In the genomic region with DNA sequence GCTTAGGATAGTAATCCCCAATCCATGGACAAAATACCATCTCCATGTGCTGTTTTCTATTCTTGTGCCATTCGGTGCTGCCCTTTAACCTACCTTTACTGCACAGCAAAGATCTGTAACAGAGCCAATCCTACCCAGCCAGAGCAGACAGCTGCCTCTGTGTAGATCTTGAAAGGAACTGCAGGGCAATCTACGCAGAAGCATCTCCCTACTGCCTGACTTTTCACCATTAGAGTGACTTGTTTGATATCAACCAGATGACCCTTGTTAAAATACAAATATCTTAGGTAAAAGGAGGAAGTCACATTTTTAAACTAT, we compare ENCODE assay signal across 30 cellular contexts. TPM values are rescaled to one million over a fixed set of nuclear protein-coding genes. Genes with fewer than 3 reads are reported as not detected.
DNase-seq lines count a peak whose midpoint lies in the region; ATAC-seq and TF ChIP-seq lines count a peak whose summit lies in the region.
"Had no signal": no experiment of that assay in that cellular context is flagged by ENCODE, and none has a peak within 500 bp of the region (broad histone marks: within the 10 kb centered on the region; RNA-seq: fewer than 3 reads in every experiment).

No MANE protein-coding gene starts in this region.

- DNase-seq in Right ventricle myocardium superior: no peak
- DNase-seq in right atrium auricular region (ENCODE audit: low spot score): no peak
- no peak for DNase-seq in left ventricle myocardium inferior
- DNase-seq in psoas muscle: no peak
- DNase-seq in activated CD4-positive, CD25-positive, alpha-beta regulatory T cell (lab: John Stamatoyannopoulos, UW): no peak
- DNase-seq in UCSD-AML1 (lab: John Stamatoyannopoulos, UW; ENCODE audit: unreplicated experiment): no peak
- DNase-seq: activated CD4-positive, alpha-beta T cell treated with anti-CD3 and anti-CD28 coated beads for 4 hours; activated T-cell treated with anti-CD3 and anti-CD28 coated beads for 4 hours; amniotic stem cell; cerebellar nuclear complex; DMS79 treated with DMSO at 0.1 percent for 48 hours; dorsolateral prefrontal cortex; esophagus squamous epithelium; foreskin keratinocyte; GDM1; H7; MG63; NCI-H1105; NCI-H187 treated with DMSO at 0.1 percent for 48 hours; NCI-H2171; NCI-H510A; NK-92 treated with Interleukin-12 subunit alpha and Interleukin-12 subunit beta, amount 100 ng/mL, for 24 hours; posterior cingulate gyrus; SHP77; stimulated activated naive B cell treated with anti-CD40 and anti-IgM and Interleukin-4, amounts not matched to agents 10 μg/mL and 1 μg/mL and 100 μg/mL, for 72 hours; upper lobe of right lung had no signal

- no peak overlapping the region for H3K4me3 ChIP-seq in right atrium auricular region
- H3K4me3 ChIP-seq in left ventricle myocardium inferior: no peak overlapping the region
- no peak overlapping the region for H3K4me3 ChIP-seq in psoas muscle
- H3K4me3 ChIP-seq: dorsolateral prefrontal cortex, esophagus squamous epithelium, MG63, suprapubic skin, upper lobe of right lung had no signal

- H3K36me3 ChIP-seq in right atrium auricular region: no peaks in the 10 kb centered on the region
- no peaks in the 10 kb centered on the region for H3K36me3 ChIP-seq in left ventricle myocardium inferior
- H3K36me3 ChIP-seq in psoas muscle (ENCODE audit: insufficient read depth in 1 of 2, low read depth in 1 of 2): no peaks in the 10 kb centered on the region
- H3K36me3 ChIP-seq: esophagus squamous epithelium, MG63, suprapubic skin, upper lobe of right lung had no signal

- no peaks in the 10 kb centered on the region for H3K27me3 ChIP-seq in right atrium auricular region
- no peaks in the 10 kb centered on the region for H3K27me3 ChIP-seq in left ventricle myocardium inferior (ENCODE audit: low read depth)
- H3K27me3 ChIP-seq in psoas muscle (ENCODE audit: insufficient read depth in 3 of 3, low read length in 2 of 3): no peaks in the 10 kb centered on the region
- H3K27me3 ChIP-seq: dorsolateral prefrontal cortex, esophagus squamous epithelium, MG63, suprapubic skin, upper lobe of right lung had no signal

- WGBS in psoas muscle, 3 donors: 25 to 43% (median 33%) methylated on average over 2 of the region's 2 CpGs

- intact Hi-C loops in Right ventricle myocardium superior (cut with DNase I) (no loop called here), left ventricle myocardium inferior (cut with micrococcal nuclease) (loop anchor here (10.0 kb wide), 1 partner anchor 110 kb away; no protein-coding TSS in a partner anchor), psoas muscle (cut with DNase I) (no loop called here)

- no peaks in the 10 kb centered on the region for H3K9me3 ChIP-seq in right atrium auricular region
- no peaks in the 10 kb centered on the region for H3K9me3 ChIP-seq in left ventricle myocardium inferior (replicated peaks)
- H3K9me3 ChIP-seq in psoas muscle: no peaks in the 10 kb centered on the region
- H3K9me3 ChIP-seq: esophagus squamous epithelium, MG63, suprapubic skin, upper lobe of right lung had no signal

- peak; percentile 77 for ATAC-seq in Right ventricle myocardium superior (ENCODE audit: poor library complexity)
- ATAC-seq in psoas muscle: peak; percentile 69 to 86 (median 80)
- no peak for ATAC-seq in HG02759 (IDR thresholded peaks at IDR 0.05; ENCODE audit: unreplicated experiment)
- no peak for ATAC-seq in GM19328 (IDR thresholded peaks at IDR 0.05; ENCODE audit: unreplicated experiment)
- ATAC-seq: foreskin keratinocyte; stimulated activated naive B cell treated with anti-CD40 and anti-IgM and Interleukin-4, amounts not matched to agents 10 μg/mL and 1 μg/mL and 100 μg/mL, for 72 hours; upper lobe of right lung had no signal

- TF ChIP-seq CTCF in right atrium auricular region (IDR thresholded peaks at IDR 0.05): no peak
- no peak for TF ChIP-seq CTCF in left ventricle myocardium inferior (IDR thresholded peaks at IDR 0.05; ENCODE audit: borderline replicate concordance)
- TF ChIP-seq CTCF in psoas muscle (IDR thresholded peaks at IDR 0.05): no peak

- H3K4me1 ChIP-seq in right atrium auricular region: no peaks in the 10 kb centered on the region
- peaks cover 22% of the 10 kb centered on the region for H3K4me1 ChIP-seq in left ventricle myocardium inferior
- H3K4me1 ChIP-seq in psoas muscle: peaks cover 37% of the 10 kb centered on the region
- H3K4me1 ChIP-seq: esophagus squamous epithelium, foreskin keratinocyte, suprapubic skin, upper lobe of right lung had no signal

- H3K27ac ChIP-seq in right atrium auricular region (no peak overlapping the region), left ventricle myocardium inferior (replicated peaks) (peak overlapping the region; percentile 48), psoas muscle (peak overlapping the region; percentile 57)
- H3K27ac ChIP-seq: dorsolateral prefrontal cortex, esophagus squamous epithelium, foreskin keratinocyte, KMS-11, suprapubic skin, upper lobe of right lung had no signal

RNA-seq across cellular contexts. Expression of a gene that starts 33.9 kb away (rescaled TPM):
- total RNA-seq in Right ventricle myocardium superior: 116 TPM
- 10 to 100 TPM; 37.0 to 42.4 TPM for total RNA-seq in right atrium auricular region
- 98.8 TPM for total RNA-seq in left ventricle myocardium inferior
- 100 to 1,000 TPM; 123 to 154 (median 131) TPM for total RNA-seq in psoas muscle
- polyA plus RNA-seq in psoas muscle: 100 to 1,000 TPM in 1 of 3 donors, 10 to 100 TPM in 2; 54.0 to 174 (median 54.2) TPM

RNA-seq across cellular contexts. Expression of a gene that starts 49.9 kb away (rescaled TPM):
- 34.4 TPM for total RNA-seq in Right ventricle myocardium superior
- 10 to 100 TPM; 57.6 to 71.8 TPM for total RNA-seq in right atrium auricular region
- total RNA-seq in left ventricle myocardium inferior: 29.5 TPM
- 100 to 1,000 TPM; 239 to 605 (median 497) TPM for total RNA-seq in psoas muscle
- 100 to 1,000 TPM; 374 to 743 (median 492) TPM for polyA plus RNA-seq in psoas muscle

Comparison
In these comparisons a context has a peak if more than half of its experiments do, and no peak if none do; other contexts are left out.
1. H3K27ac ChIP-seq: peak in left ventricle myocardium inferior (single experiment) and psoas muscle (single experiment); none in right atrium auricular region (0 of 2).
2. ATAC-seq: peak in Right ventricle myocardium superior (single experiment) and psoas muscle (4 of 4); none in HG02759 (single experiment) and GM19328 (single experiment).